In genomic region chr16:11585460-11586374, GRCh38 we compare ENCODE assay signal across 1 cellular context.
TF ChIP-seq lines count a peak whose summit lies in the region.

No MANE protein-coding gene starts in this region.

TF ChIP-seq in HepG2, 621 proteins besides CTCF, POLR2A, EP300 and RAD21 (continued from another document and continues in another):
- TF ChIP-seq ZBTB40 (IDR thresholded peaks at IDR 0.05) (no peak), ZBTB40 (CRISPR knock-in tag; IDR thresholded peaks at IDR 0.05) (peak; percentile 70; the same call in 1 of the 2 replicates), DBP (CRISPR knock-in tag; IDR thresholded peaks at IDR 0.05; ENCODE audit: not compliant biosample characterization) (peak; percentile 80), PBX2 (CRISPR knock-in tag; IDR thresholded peaks at IDR 0.05) (no peak), KDM4B (CRISPR knock-in tag; IDR thresholded peaks at IDR 0.05) (no peak), AHR (CRISPR knock-in tag; IDR thresholded peaks at IDR 0.05) (peak; percentile 23; the same call in 1 of the 2 replicates), KDM3A (CRISPR knock-in tag; IDR thresholded peaks at IDR 0.05; ENCODE audit: low read depth) (peak; percentile 55; the same call in 1 of the 2 replicates), IRX3 (CRISPR knock-in tag; IDR thresholded peaks at IDR 0.05; ENCODE audit: borderline replicate concordance, low read depth) (no peak), GZF1 (CRISPR knock-in tag; IDR thresholded peaks at IDR 0.05) (peak; percentile 76; the same call in 1 of the 2 replicates), ZFX (CRISPR knock-in tag; IDR thresholded peaks at IDR 0.05; ENCODE audit: low read depth) (peak; percentile 77), PREB (CRISPR knock-in tag; IDR thresholded peaks at IDR 0.05) (no peak), RFXANK (CRISPR knock-in tag; IDR thresholded peaks at IDR 0.05) (no peak), ZNF552 (CRISPR knock-in tag; IDR thresholded peaks at IDR 0.05; ENCODE audit: borderline replicate concordance) (peak; percentile 80; the same call in 1 of the 2 replicates), THAP9 (CRISPR knock-in tag; IDR thresholded peaks at IDR 0.05; ENCODE audit: borderline replicate concordance) (peak; percentile 85; the same call in 1 of the 2 replicates), CCDC6 (CRISPR knock-in tag; IDR thresholded peaks at IDR 0.05) (peak; percentile 30; the same call in 1 of the 2 replicates), ZNF687 (CRISPR knock-in tag; IDR thresholded peaks at IDR 0.05) (peak; percentile 94), STAT6 (CRISPR knock-in tag; IDR thresholded peaks at IDR 0.05; ENCODE audit: borderline replicate concordance) (peak; percentile 37; the same call in 1 of the 2 replicates), CREM (IDR thresholded peaks at IDR 0.05) (no peak), CREM (CRISPR knock-in tag; IDR thresholded peaks at IDR 0.05) (no peak), ZNF550 (CRISPR knock-in tag; IDR thresholded peaks at IDR 0.05; ENCODE audit: borderline replicate concordance) (peak; percentile 90; the same call in 1 of the 2 replicates), ZNF33A (CRISPR knock-in tag; IDR thresholded peaks at IDR 0.05; ENCODE audit: borderline replicate concordance) (no peak), ELF4 (CRISPR knock-in tag; IDR thresholded peaks at IDR 0.05; ENCODE audit: borderline replicate concordance) (no peak), ATAD3A (CRISPR knock-in tag; IDR thresholded peaks at IDR 0.05) (no peak), RFX5 (IDR thresholded peaks at IDR 0.05; ENCODE audit: low read depth, low read length) (peak; percentile 8; the same call in 1 of the 2 replicates), ZFYVE20 (CRISPR knock-in tag; IDR thresholded peaks at IDR 0.05; ENCODE audit: borderline replicate concordance, low read depth) (0 out of 2 replicates have a peak, but pooled peaks have one; percentile 65), ZNF484 (CRISPR knock-in tag; IDR thresholded peaks at IDR 0.05; ENCODE audit: borderline replicate concordance, low read depth) (no peak), MZF1 (CRISPR knock-in tag; IDR thresholded peaks at IDR 0.05; ENCODE audit: borderline replicate concordance) (0 out of 2 replicates have a peak, but pooled peaks have one; percentile 68)
